9 cellular contexts compared by ENCODE assay signal in the genomic region with DNA sequence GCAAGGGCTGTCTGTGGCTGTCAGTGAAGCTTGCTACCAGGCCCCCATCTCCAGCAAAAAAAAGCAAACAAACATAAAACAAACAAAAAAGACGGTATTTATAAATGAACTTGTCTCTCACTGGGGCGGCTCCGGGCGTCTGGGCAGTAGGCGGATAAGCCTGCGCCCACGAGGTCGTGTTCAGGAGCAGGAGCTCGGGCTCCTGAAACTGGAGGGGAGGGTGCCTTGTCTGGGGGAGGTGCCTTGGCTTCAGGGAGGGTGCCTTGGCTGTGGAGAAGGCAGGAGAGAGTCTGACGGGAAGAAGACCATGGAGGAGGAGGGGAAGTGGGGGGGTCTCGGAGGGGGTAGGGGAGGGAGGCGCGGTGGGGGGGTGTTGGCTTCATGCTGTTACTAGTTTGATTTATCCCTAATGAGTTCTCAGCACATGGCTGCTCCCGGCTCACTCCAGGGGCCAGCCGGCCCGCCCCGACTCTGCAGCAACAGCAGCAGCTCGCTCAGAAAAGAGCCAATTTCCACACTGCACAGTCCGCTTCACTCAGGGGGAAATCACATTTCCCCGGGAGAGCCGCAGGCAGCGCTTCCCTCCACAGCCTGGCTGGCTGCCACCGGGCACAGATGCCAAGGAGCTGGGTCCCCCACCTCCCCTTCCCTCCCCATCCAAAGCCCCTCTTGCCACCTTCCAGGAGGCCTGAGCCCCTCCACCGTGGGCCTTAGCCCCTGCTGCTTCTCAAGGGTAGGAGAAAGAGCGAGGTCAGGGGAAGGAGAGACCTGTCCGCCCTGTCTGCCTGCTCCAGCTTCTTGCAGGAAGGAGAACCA. TPM values are rescaled to one million over a fixed set of nuclear protein-coding genes. Genes with fewer than 3 reads are reported as not detected.
DNase-seq lines count a peak whose midpoint lies in the region; ATAC-seq, FAIRE-seq and TF ChIP-seq lines count a peak whose summit lies in the region.
"Had no signal": no experiment of that assay in that cellular context is flagged by ENCODE, and none has a peak within 500 bp of the region (broad histone marks: within the 10 kb centered on the region; RNA-seq: fewer than 3 reads in every experiment).

No MANE protein-coding gene starts in this region.

- peak overlapping the region; percentile 91 for H3K27ac Mint-ChIP-seq in osteocyte (ENCODE audit: unreplicated experiment)

- no peaks in the 10 kb centered on the region for H3K36me3 Mint-ChIP-seq in osteocyte (ENCODE audit: unreplicated experiment)

- TF ChIP-seq CTCF in osteocyte (IDR thresholded peaks at IDR 0.05), result no peak

- peak overlapping the region; percentile 28; the same call in 1 of the 2 replicates for H3K9ac ChIP-seq in BLaER1

- H3K4me3 Mint-ChIP-seq in osteocyte (ENCODE audit: unreplicated experiment), result peak overlapping the region; percentile 18

- H3K27me3 ChIP-seq in BLaER1, result peaks cover 8% of the 10 kb centered on the region; the same call in 1 of the 2 replicates

- H3K36me3 ChIP-seq in BLaER1, result no peaks in the 10 kb centered on the region

- H3K27me3 Mint-ChIP-seq in osteocyte (ENCODE audit: unreplicated experiment), result no peaks in the 10 kb centered on the region

- ATAC-seq in Right ventricle myocardium inferior, result peak; percentile 61
- ATAC-seq in GM21825 (IDR thresholded peaks at IDR 0.05; ENCODE audit: unreplicated experiment), result no peak

- intact Hi-C loops in Right ventricle myocardium inferior (cut with DNase I), result no loop called here

- no peak for TF ChIP-seq POLR2A in GM12891 (IDR thresholded peaks at IDR 0.05; ENCODE audit: low read depth, low read length)

- peaks cover 79% of the 10 kb centered on the region for H3K4me1 Mint-ChIP-seq in osteocyte (ENCODE audit: unreplicated experiment)

- CTCF ChIA-PET in HEK293T (lab: Yijun Ruan, JAX), result interaction anchor here (1.2 to 2.0 kb wide), 5 partner anchors 8 to 178 kb away, joined by 4 to 8 read pairs (median 5); no protein-coding TSS in a partner anchor

- no peak overlapping the region for H3K4me3 ChIP-seq in BLaER1

- no peak for FAIRE-seq in GM12891 (lab: Jason Lieb, UNC)

- H3K9me3 Mint-ChIP-seq in osteocyte (ENCODE audit: unreplicated experiment), result no peaks in the 10 kb centered on the region

- H3K4me1 ChIP-seq in BLaER1, result peaks cover 70% of the 10 kb centered on the region

- H3K9me3 ChIP-seq in BLaER1, result no peaks in the 10 kb centered on the region

- no peak overlapping the region for H3K27ac ChIP-seq in BLaER1

- H3K4me2 ChIP-seq in BLaER1, result peak overlapping the region; percentile 55

- DNase-seq in NCI-H345 treated with DMSO at 0.1 percent for 48 hours (lab: John Stamatoyannopoulos, UW; ENCODE audit: unreplicated experiment) (peak; percentile 45), Right ventricle myocardium inferior (ENCODE audit: missing footprints) (no peak), osteocyte (ENCODE audit: extremely low spot score, unreplicated experiment) (no peak), HEK293T (ENCODE audit: extremely low spot score) (no peak), mucosa of gallbladder (ENCODE audit: low spot score) (no peak), GM12891 (ENCODE audit: insufficient read length, low spot score) (no peak)
- DNase-seq: stimulated activated naive CD4-positive, alpha-beta T cell treated with Interleukin-2 at 50 U/mL for 16 hours had no signal

- POLR2A ChIA-PET in HEK293T (lab: Yijun Ruan, JAX), result no interaction called here

- H4K20me1 ChIP-seq in BLaER1, result peaks cover 7% of the 10 kb centered on the region

TF ChIP-seq in HEK293T, 16 proteins besides CTCF, POLR2A, EP300 and RAD21:
- TF ChIP-seq L3MBTL2 (conservative IDR thresholded peaks at IDR 0.05) (no peak), FOXK2 (IDR thresholded peaks at IDR 0.05) (no peak), ELF4 (IDR thresholded peaks at IDR 0.05) (no peak), ARNT (IDR thresholded peaks at IDR 0.05) (no peak), LEF1 (IDR thresholded peaks at IDR 0.05; ENCODE audit: borderline replicate concordance) (no peak), ZNF384 (IDR thresholded peaks at IDR 0.05) (no peak), SUZ12 (IDR thresholded peaks at IDR 0.05) (no peak), FOXM1 (IDR thresholded peaks at IDR 0.05; ENCODE audit: borderline replicate concordance) (no peak), TARDBP (IDR thresholded peaks at IDR 0.05) (no peak), CTBP1 (IDR thresholded peaks at IDR 0.05; ENCODE audit: borderline replicate concordance) (no peak)

TF ChIP-seq in GM12891, 5 proteins besides CTCF, POLR2A, EP300 and RAD21:
- no peak for TF ChIP-seq PAX5 (IDR thresholded peaks at IDR 0.05; ENCODE audit: insufficient read depth, low read length, severe bottlenecking)
- TF ChIP-seq POLR2AphosphoS5 (IDR thresholded peaks at IDR 0.05; ENCODE audit: low read depth, low read length), result no peak
- TF ChIP-seq TAF1 (IDR thresholded peaks at IDR 0.05; ENCODE audit: low read depth, low read length), result no peak
- no peak for TF ChIP-seq SPI1 (IDR thresholded peaks at IDR 0.05; ENCODE audit: low read depth, low read length)
- TF ChIP-seq POU2F2 (IDR thresholded peaks at IDR 0.05; ENCODE audit: low read depth, low read length), result no peak
TF ChIP-seq in GM12891: peak in this region for 0.

RNA-seq across cellular contexts. Expression of gene PSD4, which starts 38.7 kb away (rescaled TPM):
- total RNA-seq in Right ventricle myocardium inferior (3.4 TPM), osteocyte (6.3 and 8.9 TPM in 2 replicates), mucosa of gallbladder (70.3 TPM)
- 57.5 TPM for polyA plus RNA-seq in GM12891 (2012; ENCODE audit: low read depth, missing spikeins)
